In genomic region chr15:48389701-48390143, GRCh38 we compare ENCODE assay signal across 16 cellular contexts. TPM values are rescaled to one million over a fixed set of nuclear protein-coding genes. Genes with fewer than 3 reads are reported as not detected.
A peak's percentile ranks its signal among the peaks of the same experiment; 100 is the strongest.
DNase-seq lines count a peak whose midpoint lies in the region; TF ChIP-seq lines count a peak whose summit lies in the region.
"Had no signal": no experiment of that assay in that cellular context is flagged by ENCODE, and none has a peak within 500 bp of the region (broad histone marks: within the 10 kb centered on the region; RNA-seq: fewer than 3 reads in every experiment).

No MANE protein-coding gene starts in this region.

- no peaks in the 10 kb centered on the region for H3K27me3 ChIP-seq in muscle layer of duodenum (ENCODE audit: low read depth, low read length)
- H3K27me3 ChIP-seq in H7 (ENCODE audit: control insufficient read depth, insufficient read depth, low read length): no peaks in the 10 kb centered on the region
- H3K27me3 ChIP-seq: BE2C, MG63 had no signal

- H3K4me1 ChIP-seq in muscle layer of duodenum (ENCODE audit: control insufficient read depth in 1 of 2, insufficient read depth in 2 of 2, low read length in 2 of 2): peaks cover 0 to 6% of the 10 kb centered on the region in 2 donors
- H3K4me1 ChIP-seq: BE2C had no signal

- peak; percentile 86 for DNase-seq in AG10803 (ENCODE audit: low read depth)
- peak; percentile 60 for DNase-seq in M059J (ENCODE audit: low read depth)
- peak; percentile 59 for DNase-seq in dedifferentiated amniotic fluid mesenchymal stem cell (ENCODE audit: extremely low spot score)
- no peak for DNase-seq in nucleus accumbens (lab: John Stamatoyannopoulos, UW)
- no peak for DNase-seq in activated naive CD4-positive, alpha-beta T cell (lab: John Stamatoyannopoulos, UW)
- DNase-seq in H7: no peak
- DNase-seq in 8988T: no peak
- DNase-seq: activated CD4-positive, alpha-beta T cell treated with anti-CD3 and anti-CD28 coated beads for 4 hours; activated T-cell treated with anti-CD3 and anti-CD28 coated beads, Interleukin-2, amount 50 U/mL, for 48 hours; BE2C; DMS79; hippocampal formation; MG63; stimulated activated CD4-positive, alpha-beta T cell treated with anti-CD3 and anti-CD28 coated beads, Interleukin-4, amount 100 ng/mL, for 1 hour; stimulated activated naive CD4-positive, alpha-beta T cell had no signal

- H3K9me3 ChIP-seq in muscle layer of duodenum (ENCODE audit: control insufficient read depth in 1 of 2, low read length in 2 of 2): no peaks in the 10 kb centered on the region
- H3K9me3 ChIP-seq: BE2C, MG63 had no signal

- no peaks in the 10 kb centered on the region for H3K36me3 ChIP-seq in muscle layer of duodenum (ENCODE audit: control insufficient read depth in 1 of 2, insufficient read depth in 2 of 2, low read length in 2 of 2)
- no peaks in the 10 kb centered on the region for H3K36me3 ChIP-seq in H7 (replicated peaks; ENCODE audit: control insufficient read depth, insufficient read depth, low read length)
- H3K36me3 ChIP-seq: BE2C, MG63 had no signal

- peak overlapping the region; percentile 56 for H3K27ac ChIP-seq in muscle layer of duodenum (ENCODE audit: low read length)

- TF ChIP-seq CTCF in AG10803 (conservative IDR thresholded peaks at IDR 0.05; ENCODE audit: low read length): no peak

- no peak overlapping the region for H3K4me3 ChIP-seq in AG10803 (ENCODE audit: low read length)
- no peak overlapping the region for H3K4me3 ChIP-seq in muscle layer of duodenum (ENCODE audit: low read depth in 1 of 2, low read length in 2 of 2)
- H3K4me3 ChIP-seq in H7 (ENCODE audit: insufficient read depth, low read depth, low read length): no peak overlapping the region
- H3K4me3 ChIP-seq: MG63 had no signal

RNA-seq across cellular contexts. Expression of gene DUT, which starts 58.5 kb away (rescaled TPM):
- 80.2 and 86.7 TPM in 2 replicates for total RNA-seq in M059J (2014; rRNA removed; shearing (Covaris generic))
- total RNA-seq in H7 (2014; rRNA removed; shearing (Covaris generic)): 72.9 and 75.5 TPM in 2 replicates

Comparison
In these comparisons a context has a peak if more than half of its experiments do, and no peak if none do; other contexts are left out.
1. DNase-seq: peak in AG10803 (single experiment), M059J (single experiment) and dedifferentiated amniotic fluid mesenchymal stem cell (single experiment); none in nucleus accumbens (0 of 56), activated naive CD4-positive, alpha-beta T cell (0 of 4), H7 (single experiment) and 8988T (single experiment).